19 cellular contexts compared by ENCODE assay signal in genomic region chr1:150127868-150128267, GRCh38. TPM values are rescaled to one million over a fixed set of nuclear protein-coding genes. Genes with fewer than 3 reads are reported as not detected.
A peak's percentile ranks its signal among the peaks of the same experiment; 100 is the strongest.
DNase-seq lines count a peak whose midpoint lies in the region; ATAC-seq, FAIRE-seq and TF ChIP-seq lines count a peak whose summit lies in the region.
"Had no signal": no experiment of that assay in that cellular context is flagged by ENCODE, and none has a peak within 500 bp of the region (broad histone marks: within the 10 kb centered on the region; RNA-seq: fewer than 3 reads in every experiment).

No MANE protein-coding gene starts in this region.

- no peaks in the 10 kb centered on the region for H3K9me3 Mint-ChIP-seq in stimulated activated effector memory CD8-positive, alpha-beta T cell treated with anti-CD3 and anti-CD28 coated beads, Interleukin-12 subunit alpha, Interleukin-12 subunit beta, amount 100 ng/mL, for 72 hours
- no peaks in the 10 kb centered on the region for H3K9me3 Mint-ChIP-seq in CD4-positive, alpha-beta T cell
- H3K9me3 Mint-ChIP-seq: dendritic cell treated with granulocyte-macrophage colony-stimulating factor and Interleukin-4, amounts not matched to agents 40 ng/mL and 50 ng/mL, for 4 days; stimulated activated memory B cell treated with anti-CD40 and anti-IgM and Interleukin-4, amounts not matched to agents 10 μg/mL and 1 μg/mL and 100 μg/mL, for 72 hours had no signal

- no peaks in the 10 kb centered on the region for H3K27me3 ChIP-seq in K562 (ENCODE audit: control insufficient read depth in 2 of 2, insufficient read depth in 2 of 2, low read length in 2 of 2)
- no peaks in the 10 kb centered on the region for H3K27me3 ChIP-seq in CD4-positive, alpha-beta T cell (ENCODE audit: control insufficient read depth, insufficient read depth, low read length)
- H3K27me3 ChIP-seq: hepatocyte had no signal

- TF ChIP-seq POLR2A in K562 (conservative IDR thresholded peaks at IDR 0.05): no peak

- CTCF ChIA-PET in K562 (lab: Yijun Ruan, JAX; ENCODE audit: low intra/inter-chr PET ratio): no interaction called here
- CTCF ChIA-PET in CD4-positive, alpha-beta T cell (lab: Charles Lee): interaction anchor here (0.9 to 1.9 kb wide), 4 partner anchors 13 to 54 kb away, joined by 3 to 6 read pairs (median 5); no protein-coding TSS in a partner anchor

- no peak for TF ChIP-seq RAD21 in K562 (CRISPR knock-in tag; conservative IDR thresholded peaks at IDR 0.05 in 1 of 2, IDR thresholded peaks at IDR 0.05 in 1 of 2)

- no TSS peak for BruUV-seq in K562 (replicated peaks; lab: Mats Ljungman, UMichigan)

- peaks cover 6% of the 10 kb centered on the region for H3K4me1 Mint-ChIP-seq in stimulated activated effector memory CD8-positive, alpha-beta T cell treated with anti-CD3 and anti-CD28 coated beads, Interleukin-12 subunit alpha, Interleukin-12 subunit beta, amount 100 ng/mL, for 72 hours
- H3K4me1 Mint-ChIP-seq in CD4-positive, alpha-beta T cell (ENCODE audit: low read depth): no peaks in the 10 kb centered on the region
- H3K4me1 Mint-ChIP-seq: stimulated activated memory B cell treated with anti-CD40 and anti-IgM and Interleukin-4, amounts not matched to agents 10 μg/mL and 1 μg/mL and 100 μg/mL, for 72 hours had no signal

- intact Hi-C loops in K562 (cut with micrococcal nuclease): no loop called here
- intact Hi-C loops in CD4-positive, alpha-beta T cell (cut with DNase I, micrococcal nuclease): no loop called here

- H4K20me1 ChIP-seq in K562 (replicated peaks; ENCODE audit: control insufficient read depth, insufficient read depth, low read length): no peaks in the 10 kb centered on the region

- H3K27ac Mint-ChIP-seq in stimulated activated effector memory CD8-positive, alpha-beta T cell treated with anti-CD3 and anti-CD28 coated beads, Interleukin-12 subunit alpha, Interleukin-12 subunit beta, amount 100 ng/mL, for 72 hours: peak overlapping the region; percentile 69
- H3K27ac Mint-ChIP-seq in CD4-positive, alpha-beta T cell: no peak overlapping the region
- H3K27ac Mint-ChIP-seq: dendritic cell treated with granulocyte-macrophage colony-stimulating factor and Interleukin-4, amounts not matched to agents 40 ng/mL and 50 ng/mL, for 4 days; stimulated activated memory B cell treated with anti-CD40 and anti-IgM and Interleukin-4, amounts not matched to agents 10 μg/mL and 1 μg/mL and 100 μg/mL, for 72 hours; T-cell had no signal

- H3K27me3 Mint-ChIP-seq in CD4-positive, alpha-beta T cell: no peaks in the 10 kb centered on the region
- H3K27me3 Mint-ChIP-seq: dendritic cell treated with granulocyte-macrophage colony-stimulating factor and Interleukin-4, amounts not matched to agents 40 ng/mL and 50 ng/mL, for 4 days; stimulated activated memory B cell treated with anti-CD40 and anti-IgM and Interleukin-4, amounts not matched to agents 10 μg/mL and 1 μg/mL and 100 μg/mL, for 72 hours; T-cell had no signal

- no peak for TF ChIP-seq EP300 in K562 (IDR thresholded peaks at IDR 0.05; ENCODE audit: low read length)

- H3K36me3 ChIP-seq in K562 (ENCODE audit: control insufficient read depth, insufficient read depth, low read length): no peaks in the 10 kb centered on the region; the same call in 2 of the 3 replicates
- H3K36me3 ChIP-seq: prostate gland had no signal

- no peak overlapping the region for H2AFZ ChIP-seq in K562 (ENCODE audit: low read depth, low read length)
- H2AFZ ChIP-seq: hepatocyte had no signal

- no peak for TF ChIP-seq CTCF in K562 (IDR thresholded peaks at IDR 0.05 in 2 of 3, conservative IDR thresholded peaks at IDR 0.05 in 1 of 3; ENCODE audit: insufficient read depth in 2 of 3, low read depth in 1 of 3, low read length in 3 of 3)
- TF ChIP-seq CTCF in CD4-positive, alpha-beta T cell (IDR thresholded peaks at IDR 0.05): no peak

- H3K27ac ChIP-seq in K562 (ENCODE audit: extremely low read depth, low read depth, low read length): no peak overlapping the region
- no peak overlapping the region for H3K27ac ChIP-seq in CD4-positive, alpha-beta T cell (ENCODE audit: low read depth, low read length)
- H3K27ac ChIP-seq: hepatocyte, prostate gland had no signal

- H3K36me3 Mint-ChIP-seq in stimulated activated effector memory CD8-positive, alpha-beta T cell treated with anti-CD3 and anti-CD28 coated beads, Interleukin-12 subunit alpha, Interleukin-12 subunit beta, amount 100 ng/mL, for 72 hours: peaks cover 10% of the 10 kb centered on the region
- H3K36me3 Mint-ChIP-seq in CD4-positive, alpha-beta T cell (ENCODE audit: low read depth): peaks cover 6% of the 10 kb centered on the region

- H3K4me2 ChIP-seq in K562 (ENCODE audit: insufficient read depth, low read length): no peak overlapping the region
- H3K4me2 ChIP-seq: hepatocyte had no signal

- in situ Hi-C loops in K562 (cut with MboI): no loop called here

- H3K9me1 ChIP-seq in K562 (ENCODE audit: control insufficient read depth, insufficient read depth, low read length): no peaks in the 10 kb centered on the region

- POLR2A ChIA-PET in K562 (lab: Yijun Ruan, JAX): interaction anchor here (1.8 to 2.8 kb wide), 2 partner anchors 10 to 13 kb away, joined by 4 to 11 read pairs; no protein-coding TSS in a partner anchor
- POLR2A ChIA-PET in CD4-positive, alpha-beta T cell (lab: Charles Lee): interaction anchor here (1.4 to 1.9 kb wide), 2 partner anchors 22 to 33 kb away, joined by 7 read pairs; partner anchors contain the start of gene PLEKHO1

- H3K4me3 ChIP-seq in K562: no peak overlapping the region
- H3K4me3 ChIP-seq: hepatocyte, prostate gland had no signal

- H3K9me3 ChIP-seq in K562 (replicated peaks; ENCODE audit: control insufficient read depth, insufficient read depth, low read depth, low read length): no peaks in the 10 kb centered on the region
- H3K9me3 ChIP-seq in CD4-positive, alpha-beta T cell (ENCODE audit: control insufficient read depth, low read length): no peaks in the 10 kb centered on the region
- H3K9me3 ChIP-seq: Caco-2, prostate gland had no signal

- ATAC-seq in K562 (no peak), GM19351 (IDR thresholded peaks at IDR 0.05; ENCODE audit: unreplicated experiment) (no peak)
- ATAC-seq in stimulated activated effector memory CD8-positive, alpha-beta T cell treated with anti-CD3 and anti-CD28 coated beads, Interleukin-12 subunit alpha, Interleukin-12 subunit beta, amount 100 ng/mL, for 72 hours: peak; percentile 80
- no peak for ATAC-seq in CD4-positive, alpha-beta T cell (ENCODE audit: poor library complexity)
- ATAC-seq: stimulated activated memory B cell treated with anti-CD40 and anti-IgM and Interleukin-4, amounts not matched to agents 10 μg/mL and 1 μg/mL and 100 μg/mL, for 72 hours; T-cell had no signal

- no peak for FAIRE-seq in K562 (lab: Jason Lieb, UNC)
- FAIRE-seq: islet of Langerhans had no signal

- DNase-seq in activated effector memory CD4-positive, alpha-beta T cell treated with anti-CD3 and anti-CD28 coated beads, Interleukin-2, amount 50 U/mL, for 16 hours: peak; percentile 75
- DNase-seq in activated effector memory CD4-positive, alpha-beta T cell treated with Interleukin-2 at 50 U/mL for 16 hours: no peak
- peak; percentile 60 for DNase-seq in M059J (ENCODE audit: low read depth)
- DNase-seq in K562 (ENCODE audit: extremely low read depth in 1 of 4, low spot score in 3 of 4): no peak
- peak in 1 of 2 donors; percentile 14 for DNase-seq in stimulated activated effector memory CD8-positive, alpha-beta T cell treated with anti-CD3 and anti-CD28 coated beads, Interleukin-12 subunit alpha, Interleukin-12 subunit beta, amount 100 ng/mL, for 72 hours (ENCODE audit: low spot score in 2 of 2)
- no peak for DNase-seq in NCI-H2107 (lab: John Stamatoyannopoulos, UW)
- DNase-seq in CD4-positive, alpha-beta T cell: no peak
- DNase-seq: Caco-2, NCI-H1092 treated with DMSO at 0.1 percent for 48 hours, NCI-H526, Right ventricle myocardium superior, T-cell, trophoblast cell had no signal

- H3K9ac ChIP-seq in K562 (ENCODE audit: insufficient read depth in 1 of 2, low read depth in 2 of 2, low read length in 2 of 2): no peak overlapping the region

- WGBS in K562 (ENCODE audit: insufficient coverage, low coverage, missing lambda C conversion rate): 79% methylated on average over 7 of the region's 7 CpGs

- no peaks in the 10 kb centered on the region for H3K79me2 ChIP-seq in K562 (ENCODE audit: control insufficient read depth, insufficient read depth, low read length)
- H3K79me2 ChIP-seq: hepatocyte had no signal

- no peak overlapping the region for H3K4me3 Mint-ChIP-seq in stimulated activated effector memory CD8-positive, alpha-beta T cell treated with anti-CD3 and anti-CD28 coated beads, Interleukin-12 subunit alpha, Interleukin-12 subunit beta, amount 100 ng/mL, for 72 hours
- H3K4me3 Mint-ChIP-seq in CD4-positive, alpha-beta T cell: no peak overlapping the region
- H3K4me3 Mint-ChIP-seq: dendritic cell treated with granulocyte-macrophage colony-stimulating factor and Interleukin-4, amounts not matched to agents 40 ng/mL and 50 ng/mL, for 4 days; stimulated activated memory B cell treated with anti-CD40 and anti-IgM and Interleukin-4, amounts not matched to agents 10 μg/mL and 1 μg/mL and 100 μg/mL, for 72 hours; T-cell had no signal

- H3K4me1 ChIP-seq in K562 (replicated peaks in 1 of 2; ENCODE audit: control insufficient read depth in 2 of 2, insufficient read depth in 2 of 2, low read length in 2 of 2): no peaks in the 10 kb centered on the region
- H3K4me1 ChIP-seq: Caco-2, prostate gland had no signal

RNA-seq across cellular contexts. Expression of gene PLEKHO1, which starts 21.8 kb away (rescaled TPM):
- total RNA-seq in M059J (2014; rRNA removed; shearing (Covaris generic)): 34.9 and 46.8 TPM in 2 replicates
- 15.4 and 19.3 TPM in 2 replicates for total RNA-seq in K562 (2011; cell fraction: chromatin; rRNA removed; ENCODE audit: low replicate concordance)
- total RNA-seq in K562 (2011; cell fraction: nucleolus; rRNA removed): 8.4 and 10.0 TPM in 2 replicates
- total RNA-seq in K562 (2011; cell fraction: nucleoplasm; rRNA removed): 12.5 and 15.6 TPM in 2 replicates
- 13.3 and 16.2 TPM in 2 replicates for total RNA-seq in K562 (2014; rRNA removed)
- total RNA-seq in K562 (2014; rRNA removed; fragmentation: Illumina TruSeq; extraction: Trizol): 6.8 and 6.9 TPM in 2 replicates
- 8.5 and 8.6 TPM in 2 replicates for total RNA-seq in K562 (2015; rRNA removed; fragmentation: Illumina TruSeq; extraction: Trizol)
- total RNA-seq in K562 (2021): 9.7 and 11.1 TPM in 2 replicates
- 9.6 and 11.7 TPM in 2 replicates for polyA plus RNA-seq in K562 (2011; rRNA removed)
- 9.5 and 10.1 TPM in 2 replicates for polyA plus RNA-seq in K562 (2011; cell fraction: cytosol; rRNA removed)
- 15.3 and 20.6 TPM in 2 replicates for polyA plus RNA-seq in K562 (2011; cell fraction: nucleus; rRNA removed)
- 6.1 and 10.3 TPM in 2 replicates for polyA plus RNA-seq in K562 (2012)
- polyA plus RNA-seq in K562 (2014; fragmentation: Illumina TruSeq; extraction: Trizol): 9.9 and 10.3 TPM in 2 replicates
- under 1 TPM; 0.39 to 0.52 TPM for polyA plus RNA-seq in K562 (2014; fragmentation: Nextera tagmentation; extraction: Ambion mirVana)
- polyA plus RNA-seq in K562 (2014; rRNA removed): 10.2 and 13.3 TPM in 2 replicates
- polyA minus RNA-seq in K562 (2011; rRNA and poly(A)+ RNA removed): 5.1 and 8.4 TPM in 2 replicates
- 5.7 and 8.6 TPM in 2 replicates for polyA minus RNA-seq in K562 (2011; cell fraction: cytosol; rRNA and poly(A)+ RNA removed)
- 3.0 and 5.4 TPM in 2 replicates for polyA minus RNA-seq in K562 (2011; cell fraction: nucleus; rRNA and poly(A)+ RNA removed)
- total RNA-seq in CD4-positive, alpha-beta T cell: 100 to 1,000 TPM in 1 of 2 experiments, 10 to 100 TPM in 1; 97.6 to 110 TPM

Comparison
In these comparisons a context has a peak if more than half of its experiments do, and no peak if none do; other contexts are left out.
1. DNase-seq: peak in activated effector memory CD4-positive, alpha-beta T cell treated with anti-CD3 and anti-CD28 coated beads, Interleukin-2, amount 50 U/mL, for 16 hours (single experiment) and M059J (single experiment); none in activated effector memory CD4-positive, alpha-beta T cell treated with Interleukin-2 at 50 U/mL for 16 hours (single experiment), K562 (0 of 4), NCI-H2107 (single experiment) and CD4-positive, alpha-beta T cell (0 of 10).